1 cellular context compared by ENCODE assay signal in genomic region chr6:16759646-16760535, GRCh38.
A peak's percentile ranks its signal among the peaks of the same experiment; 100 is the strongest.
TF ChIP-seq lines count a peak whose summit lies in the region.

No MANE protein-coding gene starts in this region.

TF ChIP-seq in HepG2, 621 proteins besides CTCF, POLR2A, EP300 and RAD21 (continued from another document and continues in another):
- TF ChIP-seq, protein P1, sequence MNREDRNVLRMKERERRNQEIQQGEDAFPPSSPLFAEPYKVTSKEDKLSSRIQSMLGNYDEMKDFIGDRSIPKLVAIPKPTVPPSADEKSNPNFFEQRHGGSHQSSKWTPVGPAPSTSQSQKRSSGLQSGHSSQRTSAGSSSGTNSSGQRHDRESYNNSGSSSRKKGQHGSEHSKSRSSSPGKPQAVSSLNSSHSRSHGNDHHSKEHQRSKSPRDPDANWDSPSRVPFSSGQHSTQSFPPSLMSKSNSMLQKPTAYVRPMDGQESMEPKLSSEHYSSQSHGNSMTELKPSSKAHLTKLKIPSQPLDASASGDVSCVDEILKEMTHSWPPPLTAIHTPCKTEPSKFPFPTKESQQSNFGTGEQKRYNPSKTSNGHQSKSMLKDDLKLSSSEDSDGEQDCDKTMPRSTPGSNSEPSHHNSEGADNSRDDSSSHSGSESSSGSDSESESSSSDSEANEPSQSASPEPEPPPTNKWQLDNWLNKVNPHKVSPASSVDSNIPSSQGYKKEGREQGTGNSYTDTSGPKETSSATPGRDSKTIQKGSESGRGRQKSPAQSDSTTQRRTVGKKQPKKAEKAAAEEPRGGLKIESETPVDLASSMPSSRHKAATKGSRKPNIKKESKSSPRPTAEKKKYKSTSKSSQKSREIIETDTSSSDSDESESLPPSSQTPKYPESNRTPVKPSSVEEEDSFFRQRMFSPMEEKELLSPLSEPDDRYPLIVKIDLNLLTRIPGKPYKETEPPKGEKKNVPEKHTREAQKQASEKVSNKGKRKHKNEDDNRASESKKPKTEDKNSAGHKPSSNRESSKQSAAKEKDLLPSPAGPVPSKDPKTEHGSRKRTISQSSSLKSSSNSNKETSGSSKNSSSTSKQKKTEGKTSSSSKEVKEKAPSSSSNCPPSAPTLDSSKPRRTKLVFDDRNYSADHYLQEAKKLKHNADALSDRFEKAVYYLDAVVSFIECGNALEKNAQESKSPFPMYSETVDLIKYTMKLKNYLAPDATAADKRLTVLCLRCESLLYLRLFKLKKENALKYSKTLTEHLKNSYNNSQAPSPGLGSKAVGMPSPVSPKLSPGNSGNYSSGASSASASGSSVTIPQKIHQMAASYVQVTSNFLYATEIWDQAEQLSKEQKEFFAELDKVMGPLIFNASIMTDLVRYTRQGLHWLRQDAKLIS (CRISPR knock-in tag; IDR thresholded peaks at IDR 0.05), result peak; percentile 83; the same call in 1 of the 2 replicates
- no peak for TF ChIP-seq TEAD2 (CRISPR knock-in tag; IDR thresholded peaks at IDR 0.05)
- TF ChIP-seq MEF2D (CRISPR knock-in tag; IDR thresholded peaks at IDR 0.05), result peak; percentile 27; the same call in 1 of the 2 replicates
- TF ChIP-seq ZNF781 (CRISPR knock-in tag; IDR thresholded peaks at IDR 0.05; ENCODE audit: borderline replicate concordance, not compliant biosample characterization), result no peak
- no peak for TF ChIP-seq SUZ12 (IDR thresholded peaks at IDR 0.05; ENCODE audit: low read depth, low read length)
- TF ChIP-seq ZNF619 (CRISPR knock-in tag; IDR thresholded peaks at IDR 0.05), result 0 out of 2 replicates have a peak, but pooled peaks have one; percentile 52
- TF ChIP-seq, protein P2, sequence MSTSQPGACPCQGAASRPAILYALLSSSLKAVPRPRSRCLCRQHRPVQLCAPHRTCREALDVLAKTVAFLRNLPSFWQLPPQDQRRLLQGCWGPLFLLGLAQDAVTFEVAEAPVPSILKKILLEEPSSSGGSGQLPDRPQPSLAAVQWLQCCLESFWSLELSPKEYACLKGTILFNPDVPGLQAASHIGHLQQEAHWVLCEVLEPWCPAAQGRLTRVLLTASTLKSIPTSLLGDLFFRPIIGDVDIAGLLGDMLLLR (CRISPR knock-in tag; IDR thresholded peaks at IDR 0.05), result peak; percentile 70
- TF ChIP-seq HMGA1 (CRISPR knock-in tag; conservative IDR thresholded peaks at IDR 0.05), result no peak
- TF ChIP-seq TGIF2 (CRISPR knock-in tag; IDR thresholded peaks at IDR 0.05), result no peak
- peak; percentile 52; the same call in 1 of the 2 replicates for TF ChIP-seq FOXK1 (CRISPR knock-in tag; IDR thresholded peaks at IDR 0.05; ENCODE audit: borderline replicate concordance, low read depth)
- TF ChIP-seq, protein P3, sequence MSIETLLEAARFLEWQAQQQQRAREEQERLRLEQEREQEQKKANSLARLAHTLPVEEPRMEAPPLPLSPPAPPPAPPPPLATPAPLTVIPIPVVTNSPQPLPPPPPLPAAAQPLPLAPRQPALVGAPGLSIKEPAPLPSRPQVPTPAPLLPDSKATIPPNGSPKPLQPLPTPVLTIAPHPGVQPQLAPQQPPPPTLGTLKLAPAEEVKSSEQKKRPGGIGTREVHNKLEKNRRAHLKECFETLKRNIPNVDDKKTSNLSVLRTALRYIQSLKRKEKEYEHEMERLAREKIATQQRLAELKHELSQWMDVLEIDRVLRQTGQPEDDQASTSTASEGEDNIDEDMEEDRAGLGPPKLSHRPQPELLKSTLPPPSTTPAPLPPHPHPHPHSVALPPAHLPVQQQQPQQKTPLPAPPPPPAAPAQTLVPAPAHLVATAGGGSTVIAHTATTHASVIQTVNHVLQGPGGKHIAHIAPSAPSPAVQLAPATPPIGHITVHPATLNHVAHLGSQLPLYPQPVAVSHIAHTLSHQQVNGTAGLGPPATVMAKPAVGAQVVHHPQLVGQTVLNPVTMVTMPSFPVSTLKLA (IDR thresholded peaks at IDR 0.05), result no peak
- TF ChIP-seq LCORL (IDR thresholded peaks at IDR 0.05), result no peak
- TF ChIP-seq LCORL (CRISPR knock-in tag; IDR thresholded peaks at IDR 0.05), result peak; percentile 63; the same call in 1 of the 2 replicates
- TF ChIP-seq MYNN (CRISPR knock-in tag; IDR thresholded peaks at IDR 0.05; ENCODE audit: low read depth), result 0 out of 2 replicates have a peak, but pooled peaks have one; percentile 34
- TF ChIP-seq ZNF777 (CRISPR knock-in tag; IDR thresholded peaks at IDR 0.05), result 0 out of 2 replicates have a peak, but pooled peaks have one; percentile 37
- TF ChIP-seq PRDM15 (CRISPR knock-in tag; IDR thresholded peaks at IDR 0.05), result 0 out of 2 replicates have a peak, but pooled peaks have one; percentile 10
- no peak for TF ChIP-seq PHB2 (IDR thresholded peaks at IDR 0.05; ENCODE audit: partially characterized antibody)
- TF ChIP-seq ZNF501 (CRISPR knock-in tag; IDR thresholded peaks at IDR 0.05), result peak; percentile 94
- no peak; the same call in 1 of the 2 replicates for TF ChIP-seq ZNF230 (CRISPR knock-in tag; IDR thresholded peaks at IDR 0.05)
- peak; percentile 21; the same call in 1 of the 2 replicates for TF ChIP-seq ZNF724P (CRISPR knock-in tag; IDR thresholded peaks at IDR 0.05; ENCODE audit: borderline replicate concordance)
- no peak for TF ChIP-seq ZNF790 (CRISPR knock-in tag; IDR thresholded peaks at IDR 0.05; ENCODE audit: borderline replicate concordance)
- no peak for TF ChIP-seq SCMH1 (CRISPR knock-in tag; IDR thresholded peaks at IDR 0.05; ENCODE audit: borderline replicate concordance)
- TF ChIP-seq ZNF280B (CRISPR knock-in tag; IDR thresholded peaks at IDR 0.05; ENCODE audit: borderline replicate concordance), result no peak
- peak; percentile 40; the same call in 1 of the 2 replicates for TF ChIP-seq SATB2 (CRISPR knock-in tag; IDR thresholded peaks at IDR 0.05)
- TF ChIP-seq ZSCAN20 (CRISPR knock-in tag; IDR thresholded peaks at IDR 0.05; ENCODE audit: borderline replicate concordance), result peak; percentile 85; the same call in 1 of the 2 replicates
- peak; percentile 10; the same call in 1 of the 2 replicates for TF ChIP-seq MED13 (CRISPR knock-in tag; IDR thresholded peaks at IDR 0.05)
- no peak for TF ChIP-seq JUNB (CRISPR knock-in tag; IDR thresholded peaks at IDR 0.05; ENCODE audit: borderline replicate concordance)
- TF ChIP-seq, protein P4, sequence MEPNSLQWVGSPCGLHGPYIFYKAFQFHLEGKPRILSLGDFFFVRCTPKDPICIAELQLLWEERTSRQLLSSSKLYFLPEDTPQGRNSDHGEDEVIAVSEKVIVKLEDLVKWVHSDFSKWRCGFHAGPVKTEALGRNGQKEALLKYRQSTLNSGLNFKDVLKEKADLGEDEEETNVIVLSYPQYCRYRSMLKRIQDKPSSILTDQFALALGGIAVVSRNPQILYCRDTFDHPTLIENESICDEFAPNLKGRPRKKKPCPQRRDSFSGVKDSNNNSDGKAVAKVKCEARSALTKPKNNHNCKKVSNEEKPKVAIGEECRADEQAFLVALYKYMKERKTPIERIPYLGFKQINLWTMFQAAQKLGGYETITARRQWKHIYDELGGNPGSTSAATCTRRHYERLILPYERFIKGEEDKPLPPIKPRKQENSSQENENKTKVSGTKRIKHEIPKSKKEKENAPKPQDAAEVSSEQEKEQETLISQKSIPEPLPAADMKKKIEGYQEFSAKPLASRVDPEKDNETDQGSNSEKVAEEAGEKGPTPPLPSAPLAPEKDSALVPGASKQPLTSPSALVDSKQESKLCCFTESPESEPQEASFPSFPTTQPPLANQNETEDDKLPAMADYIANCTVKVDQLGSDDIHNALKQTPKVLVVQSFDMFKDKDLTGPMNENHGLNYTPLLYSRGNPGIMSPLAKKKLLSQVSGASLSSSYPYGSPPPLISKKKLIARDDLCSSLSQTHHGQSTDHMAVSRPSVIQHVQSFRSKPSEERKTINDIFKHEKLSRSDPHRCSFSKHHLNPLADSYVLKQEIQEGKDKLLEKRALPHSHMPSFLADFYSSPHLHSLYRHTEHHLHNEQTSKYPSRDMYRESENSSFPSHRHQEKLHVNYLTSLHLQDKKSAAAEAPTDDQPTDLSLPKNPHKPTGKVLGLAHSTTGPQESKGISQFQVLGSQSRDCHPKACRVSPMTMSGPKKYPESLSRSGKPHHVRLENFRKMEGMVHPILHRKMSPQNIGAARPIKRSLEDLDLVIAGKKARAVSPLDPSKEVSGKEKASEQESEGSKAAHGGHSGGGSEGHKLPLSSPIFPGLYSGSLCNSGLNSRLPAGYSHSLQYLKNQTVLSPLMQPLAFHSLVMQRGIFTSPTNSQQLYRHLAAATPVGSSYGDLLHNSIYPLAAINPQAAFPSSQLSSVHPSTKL (CRISPR knock-in tag; IDR thresholded peaks at IDR 0.05), result peak; percentile 86
- TF ChIP-seq, protein P5, sequence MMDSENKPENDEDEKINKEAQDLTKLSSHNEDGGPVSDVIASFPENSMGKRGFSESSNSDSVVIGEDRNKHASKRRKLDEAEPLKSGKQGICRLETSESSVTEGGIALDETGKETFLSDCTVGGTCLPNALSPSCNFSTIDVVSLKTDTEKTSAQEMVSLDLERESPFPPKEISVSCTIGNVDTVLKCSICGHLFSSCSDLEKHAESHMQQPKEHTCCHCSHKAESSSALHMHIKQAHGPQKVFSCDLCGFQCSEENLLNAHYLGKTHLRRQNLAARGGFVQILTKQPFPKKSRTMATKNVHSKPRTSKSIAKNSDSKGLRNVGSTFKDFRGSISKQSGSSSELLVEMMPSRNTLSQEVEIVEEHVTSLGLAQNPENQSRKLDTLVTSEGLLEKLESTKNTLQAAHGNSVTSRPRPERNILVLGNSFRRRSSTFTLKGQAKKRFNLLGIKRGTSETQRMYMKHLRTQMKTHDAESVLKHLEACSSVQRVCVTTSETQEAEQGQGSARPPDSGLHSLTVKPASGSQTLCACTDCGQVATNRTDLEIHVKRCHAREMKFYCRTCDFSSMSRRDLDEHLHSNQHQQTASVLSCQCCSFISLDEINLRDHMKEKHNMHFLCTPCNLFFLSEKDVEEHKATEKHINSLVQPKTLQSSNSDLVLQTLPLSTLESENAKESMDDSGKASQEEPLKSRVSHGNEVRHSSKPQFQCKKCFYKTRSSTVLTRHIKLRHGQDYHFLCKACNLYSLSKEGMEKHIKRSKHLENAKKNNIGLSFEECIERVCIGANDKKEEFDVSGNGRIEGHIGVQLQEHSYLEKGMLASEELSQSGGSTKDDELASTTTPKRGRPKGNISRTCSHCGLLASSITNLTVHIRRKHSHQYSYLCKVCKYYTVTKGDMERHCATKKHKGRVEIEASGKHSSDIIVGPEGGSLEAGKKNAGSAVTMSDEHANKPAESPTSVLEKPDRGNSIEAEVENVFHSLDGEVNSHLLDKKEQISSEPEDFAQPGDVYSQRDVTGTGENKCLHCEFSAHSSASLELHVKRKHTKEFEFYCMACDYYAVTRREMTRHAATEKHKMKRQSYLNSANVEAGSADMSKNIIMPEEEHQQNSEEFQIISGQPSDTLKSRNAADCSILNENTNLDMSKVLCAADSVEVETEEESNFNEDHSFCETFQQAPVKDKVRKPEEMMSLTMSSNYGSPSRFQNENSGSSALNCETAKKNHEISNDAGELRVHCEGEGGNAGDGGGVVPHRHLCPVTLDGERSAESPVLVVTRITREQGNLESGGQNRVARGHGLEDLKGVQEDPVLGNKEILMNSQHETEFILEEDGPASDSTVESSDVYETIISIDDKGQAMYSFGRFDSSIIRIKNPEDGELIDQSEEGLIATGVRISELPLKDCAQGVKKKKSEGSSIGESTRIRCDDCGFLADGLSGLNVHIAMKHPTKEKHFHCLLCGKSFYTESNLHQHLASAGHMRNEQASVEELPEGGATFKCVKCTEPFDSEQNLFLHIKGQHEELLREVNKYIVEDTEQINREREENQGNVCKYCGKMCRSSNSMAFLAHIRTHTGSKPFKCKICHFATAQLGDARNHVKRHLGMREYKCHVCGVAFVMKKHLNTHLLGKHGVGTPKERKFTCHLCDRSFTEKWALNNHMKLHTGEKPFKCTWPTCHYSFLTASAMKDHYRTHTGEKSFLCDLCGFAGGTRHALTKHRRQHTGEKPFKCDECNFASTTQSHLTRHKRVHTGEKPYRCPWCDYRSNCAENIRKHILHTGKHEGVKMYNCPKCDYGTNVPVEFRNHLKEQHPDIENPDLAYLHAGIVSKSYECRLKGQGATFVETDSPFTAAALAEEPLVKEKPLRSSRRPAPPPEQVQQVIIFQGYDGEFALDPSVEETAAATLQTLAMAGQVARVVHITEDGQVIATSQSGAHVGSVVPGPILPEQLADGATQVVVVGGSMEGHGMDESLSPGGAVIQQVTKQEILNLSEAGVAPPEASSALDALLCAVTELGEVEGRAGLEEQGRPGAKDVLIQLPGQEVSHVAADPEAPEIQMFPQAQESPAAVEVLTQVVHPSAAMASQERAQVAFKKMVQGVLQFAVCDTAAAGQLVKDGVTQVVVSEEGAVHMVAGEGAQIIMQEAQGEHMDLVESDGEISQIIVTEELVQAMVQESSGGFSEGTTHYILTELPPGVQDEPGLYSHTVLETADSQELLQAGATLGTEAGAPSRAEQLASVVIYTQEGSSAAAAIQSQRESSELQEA (CRISPR knock-in tag; IDR thresholded peaks at IDR 0.05; ENCODE audit: not compliant biosample characterization), result peak; percentile 61
- peak; percentile 48 for TF ChIP-seq NFYB (CRISPR knock-in tag; IDR thresholded peaks at IDR 0.05)
- TF ChIP-seq ZNF33A (CRISPR knock-in tag; IDR thresholded peaks at IDR 0.05; ENCODE audit: borderline replicate concordance), result peak; percentile 83; the same call in 1 of the 2 replicates
- TF ChIP-seq ATM (IDR thresholded peaks at IDR 0.05; ENCODE audit: borderline replicate concordance), result no peak
- peak; percentile 45; the same call in 1 of the 2 replicates for TF ChIP-seq ZMYM3 (CRISPR knock-in tag; IDR thresholded peaks at IDR 0.05)
